In genomic region chr19:42220751-42221097, GRCh38 we compare ENCODE assay signal across 8 cellular contexts. TPM values are rescaled to one million over a fixed set of nuclear protein-coding genes. Genes with fewer than 3 reads are reported as not detected.
DNase-seq lines count a peak whose midpoint lies in the region; ATAC-seq and TF ChIP-seq lines count a peak whose summit lies in the region.

No MANE protein-coding gene starts in this region.

- H3K4me3 ChIP-seq in H7 (ENCODE audit: insufficient read depth, low read depth, low read length): peak overlapping the region; percentile 92
- H3K4me3 ChIP-seq in right atrium auricular region: peak overlapping the region; percentile 80 to 87
- H3K4me3 ChIP-seq in skeletal muscle tissue (ENCODE audit: low read length in 3 of 3): peak overlapping the region; percentile 93 to 95 (median 94)

- CTCF ChIA-PET in activated CD4-positive, alpha-beta memory T cell treated with anti-CD3 and anti-CD28 coated beads for 36 hours (lab: Charles Lee): interaction anchor here (1.7 to 5.1 kb wide), 3 partner anchors 21 to 58 kb away, joined by 6 to 21 read pairs (median 12); partner anchors contain the start of gene GSK3A

- in situ Hi-C loops in G401 (cut with HindIII; ENCODE audit: low sequenced_read_pairs): no loop called here

- H3K4me3 Mint-ChIP-seq in activated CD4-positive, alpha-beta memory T cell treated with anti-CD3 and anti-CD28 coated beads for 36 hours: peak overlapping the region; percentile 92

- intact Hi-C loops in activated CD4-positive, alpha-beta memory T cell treated with anti-CD3 and anti-CD28 coated beads for 36 hours (cut with micrococcal nuclease): loop anchor here (1.0 kb wide), 4 partner anchors 21 to 105 kb away; partner anchors contain the start of gene MEGF8

- ATAC-seq in omental fat pad (ENCODE audit: low FRiP score) (no peak), GM18502 (IDR thresholded peaks at IDR 0.05; ENCODE audit: poor library complexity, unreplicated experiment) (no peak)

- H3K36me3 Mint-ChIP-seq in activated CD4-positive, alpha-beta memory T cell treated with anti-CD3 and anti-CD28 coated beads for 36 hours: peaks cover 27% of the 10 kb centered on the region

- H3K27me3 Mint-ChIP-seq in activated CD4-positive, alpha-beta memory T cell treated with anti-CD3 and anti-CD28 coated beads for 36 hours: peaks cover 1% of the 10 kb centered on the region

- TF ChIP-seq CTCF in right atrium auricular region (IDR thresholded peaks at IDR 0.05): no peak
- TF ChIP-seq CTCF in omental fat pad (IDR thresholded peaks at IDR 0.05): no peak

- peaks cover 36% of the 10 kb centered on the region for H3K4me1 Mint-ChIP-seq in activated CD4-positive, alpha-beta memory T cell treated with anti-CD3 and anti-CD28 coated beads for 36 hours (ENCODE audit: low read depth)

- no peaks in the 10 kb centered on the region for H3K9me3 Mint-ChIP-seq in activated CD4-positive, alpha-beta memory T cell treated with anti-CD3 and anti-CD28 coated beads for 36 hours

- H3K9me3 ChIP-seq in right atrium auricular region (no peaks in the 10 kb centered on the region), skeletal muscle tissue (ENCODE audit: control insufficient read depth in 3 of 3, low read length in 3 of 3) (no peaks in the 10 kb centered on the region)

- H3K27ac Mint-ChIP-seq in activated CD4-positive, alpha-beta memory T cell treated with anti-CD3 and anti-CD28 coated beads for 36 hours: peak overlapping the region; percentile 99

- no peaks in the 10 kb centered on the region for H3K27me3 ChIP-seq in H7 (ENCODE audit: control insufficient read depth, insufficient read depth, low read length)
- H3K27me3 ChIP-seq in right atrium auricular region: no peaks in the 10 kb centered on the region
- H3K27me3 ChIP-seq in skeletal muscle tissue (ENCODE audit: control insufficient read depth in 3 of 3, insufficient read depth in 3 of 3, low read length in 3 of 3): no peaks in the 10 kb centered on the region

- H3K36me3 ChIP-seq in H7 (replicated peaks; ENCODE audit: control insufficient read depth, insufficient read depth, low read length): peaks cover 10% of the 10 kb centered on the region
- peaks cover 16% of the 10 kb centered on the region for H3K36me3 ChIP-seq in right atrium auricular region
- peaks cover 16 to 20% (median 16%) of the 10 kb centered on the region in 3 donors for H3K36me3 ChIP-seq in skeletal muscle tissue (ENCODE audit: control insufficient read depth in 3 of 3, insufficient read depth in 3 of 3, low read length in 3 of 3)

- DNase-seq in H7 (no peak), right atrium auricular region (ENCODE audit: low spot score) (no peak), G401 (ENCODE audit: low spot score) (no peak), omental fat pad (ENCODE audit: low spot score) (no peak), DMS153 (lab: John Stamatoyannopoulos, UW) (no peak)
- DNase-seq in activated CD4-positive, alpha-beta memory T cell treated with anti-CD3 and anti-CD28 coated beads for 36 hours: no peak

- H3K9ac ChIP-seq in skeletal muscle tissue (ENCODE audit: low read depth in 1 of 3, low read length in 3 of 3): peak overlapping the region; percentile 90 to 96 (median 94)

- H3K4me1 ChIP-seq in right atrium auricular region (peaks cover 0 to 47% of the 10 kb centered on the region in 2 donors), skeletal muscle tissue (ENCODE audit: control insufficient read depth in 3 of 3, insufficient read depth in 3 of 3, low read length in 3 of 3) (peaks cover 33 to 52% (median 36%) of the 10 kb centered on the region in 3 donors)

- POLR2A ChIA-PET in activated CD4-positive, alpha-beta memory T cell treated with anti-CD3 and anti-CD28 coated beads for 36 hours (lab: Charles Lee): interaction anchor here (1.2 to 1.4 kb wide), 3 partner anchors 16 to 22 kb away, joined by 4 read pairs; no protein-coding TSS in a partner anchor

- H3K27ac ChIP-seq in right atrium auricular region: peak overlapping the region; percentile 84 to 93
- peak overlapping the region; percentile 89 for H3K27ac ChIP-seq in skeletal muscle tissue (ENCODE audit: low read depth, low read length)

RNA-seq across cellular contexts. Expression of gene ZNF526, which starts 0.6 kb away (rescaled TPM):
- total RNA-seq in H7 (2014; rRNA removed; shearing (Covaris generic)): 14.6 and 16.1 TPM in 2 replicates
- total RNA-seq in activated CD4-positive, alpha-beta memory T cell treated with anti-CD3 and anti-CD28 coated beads for 36 hours: 10 to 100 TPM; 12.3 to 14.9 TPM
- total RNA-seq in right atrium auricular region: 1 to 10 TPM; 2.6 to 5.4 TPM
- 7.8 TPM for total RNA-seq in skeletal muscle tissue
- 7.9 and 13.6 TPM in 2 replicates for total RNA-seq in G401 (2014; rRNA removed; shearing (Covaris generic))
- 1 to 10 TPM; 3.2 to 7.6 (median 5.7) TPM for total RNA-seq in omental fat pad

RNA-seq across cellular contexts. Expression of gene DEDD2, which starts 3.2 kb away (rescaled TPM):
- 58.0 and 63.6 TPM in 2 replicates for total RNA-seq in H7 (2014; rRNA removed; shearing (Covaris generic))
- total RNA-seq in activated CD4-positive, alpha-beta memory T cell treated with anti-CD3 and anti-CD28 coated beads for 36 hours: 10 to 100 TPM; 31.3 to 33.4 TPM
- 10 to 100 TPM; 19.2 to 24.8 TPM for total RNA-seq in right atrium auricular region
- 21.4 TPM for total RNA-seq in skeletal muscle tissue
- 41.1 and 52.0 TPM in 2 replicates for total RNA-seq in G401 (2014; rRNA removed; shearing (Covaris generic))
- 10 to 100 TPM; 22.0 to 59.3 (median 29.9) TPM for total RNA-seq in omental fat pad

RNA-seq across cellular contexts. Expression of gene GSK3A, which starts 21.7 kb away (rescaled TPM):
- 29.1 and 40.4 TPM in 2 replicates for total RNA-seq in H7 (2014; rRNA removed; shearing (Covaris generic))
- total RNA-seq in activated CD4-positive, alpha-beta memory T cell treated with anti-CD3 and anti-CD28 coated beads for 36 hours: 10 to 100 TPM; 36.4 to 37.3 TPM
- 10 to 100 TPM; 18.1 to 27.9 TPM for total RNA-seq in right atrium auricular region
- total RNA-seq in skeletal muscle tissue: 5.2 TPM
- 30.0 and 37.1 TPM in 2 replicates for total RNA-seq in G401 (2014; rRNA removed; shearing (Covaris generic))
- total RNA-seq in omental fat pad: 10 to 100 TPM; 16.9 to 32.3 (median 20.0) TPM

RNA-seq across cellular contexts. Expression of gene ERF, which starts 34.2 kb away (rescaled TPM):
- total RNA-seq in H7 (2014; rRNA removed; shearing (Covaris generic)): 73.0 and 106 TPM in 2 replicates
- 10 to 100 TPM; 43.1 to 56.5 TPM for total RNA-seq in activated CD4-positive, alpha-beta memory T cell treated with anti-CD3 and anti-CD28 coated beads for 36 hours
- total RNA-seq in right atrium auricular region (10 to 100 TPM; 26.8 to 34.9 TPM), skeletal muscle tissue (12.0 TPM), omental fat pad (10 to 100 TPM; 21.2 to 52.8 (median 34.8) TPM)
- total RNA-seq in G401 (2014; rRNA removed; shearing (Covaris generic)): 157 and 165 TPM in 2 replicates

RNA-seq across cellular contexts. Expression of gene CIC, which starts 48.3 kb away (rescaled TPM):
- total RNA-seq in H7 (2014; rRNA removed; shearing (Covaris generic)): 16.1 and 20.1 TPM in 2 replicates
- 10 to 100 TPM; 56.9 to 64.2 TPM for total RNA-seq in activated CD4-positive, alpha-beta memory T cell treated with anti-CD3 and anti-CD28 coated beads for 36 hours
- 10 to 100 TPM; 27.4 to 53.5 TPM for total RNA-seq in right atrium auricular region
- total RNA-seq in skeletal muscle tissue: 10.4 TPM
- total RNA-seq in G401 (2014; rRNA removed; shearing (Covaris generic)): 14.3 and 21.2 TPM in 2 replicates
- 10 to 100 TPM; 15.7 to 26.3 (median 21.0) TPM for total RNA-seq in omental fat pad
